Comparison of ENCODE assay signal across 27 cellular contexts in the genomic region with DNA sequence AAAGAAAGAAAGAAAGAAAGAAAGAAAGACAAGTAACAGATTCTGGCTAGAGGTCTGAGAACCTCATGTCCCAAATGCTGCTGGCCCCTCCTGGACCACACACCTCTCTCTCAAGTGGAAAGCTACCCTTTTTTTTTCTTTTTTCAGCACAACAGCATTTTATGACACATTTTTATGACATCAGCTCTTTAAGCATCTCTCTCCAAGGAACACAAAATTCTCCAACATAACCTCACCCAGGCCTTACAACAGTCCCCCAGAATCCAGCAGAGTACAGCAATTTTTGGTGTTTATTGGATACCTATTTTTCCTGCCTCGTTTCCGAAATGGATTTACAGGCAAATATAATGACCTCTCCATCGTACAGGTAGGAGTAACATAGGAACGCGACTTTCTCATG. TPM values are rescaled to one million over a fixed set of nuclear protein-coding genes. Genes with fewer than 3 reads are reported as not detected.
"Had no signal": no experiment of that assay in that cellular context is flagged by ENCODE, and none has a peak within 500 bp of the region (broad histone marks: within the 10 kb centered on the region; RNA-seq: fewer than 3 reads in every experiment).

No MANE protein-coding gene starts in this region.

- H3K27ac ChIP-seq: left ventricle myocardium inferior, neural progenitor cell, neutrophil, parathyroid adenoma, psoas muscle, right lobe of liver, skin epidermis, stomach, testis, tibial artery, upper lobe of right lung had no signal

- H3K9ac ChIP-seq: neural progenitor cell, parathyroid adenoma had no signal

- ATAC-seq: natural killer cell; psoas muscle; right lobe of liver; stimulated activated naive B cell treated with anti-CD40 and anti-IgM and Interleukin-4, amounts not matched to agents 10 μg/mL and 1 μg/mL and 100 μg/mL, for 72 hours; stimulated activated naive CD8-positive, alpha-beta T cell treated with anti-CD3 and anti-CD28 coated beads, Interleukin-15, Interleukin-2, amounts not matched to agents 100 U/mL and 50 U/mL, for 24 hours; upper lobe of right lung had no signal

- H3K9me3 ChIP-seq: left ventricle myocardium inferior, neutrophil, psoas muscle, right lobe of liver, stomach, testis, tibial artery, upper lobe of right lung had no signal

- H3K36me3 ChIP-seq: left ventricle myocardium inferior, neural progenitor cell, neutrophil, right lobe of liver, stomach, tibial artery, upper lobe of right lung had no signal

- H3K4me3 ChIP-seq: left ventricle myocardium inferior, lung, neural progenitor cell, psoas muscle, right lobe of liver, skin epidermis, stomach, testis, tibial artery, upper lobe of right lung had no signal

- DNase-seq: islet precursor cell; left ventricle myocardium inferior; mesendoderm; naive B cell; natural killer cell; nephron progenitor cell; occipital lobe; psoas muscle; right lobe of liver; stimulated activated CD4-positive, alpha-beta T cell treated with anti-CD3 and anti-CD28 coated beads, Interleukin-12 subunit alpha, Interleukin-12 subunit beta, amount 100 ng/mL, for 4 hours; stimulated activated CD4-positive, alpha-beta T cell treated with anti-CD3 and anti-CD28 coated beads, Interleukin-15, amount 100 ng/mL, for 24 hours; stimulated activated CD4-positive, alpha-beta T cell treated with anti-CD3 and anti-CD28 coated beads, Interleukin-2, amount 100 ng/mL, for 24 hours; stimulated activated CD4-positive, alpha-beta T cell treated with anti-CD3 and anti-CD28 coated beads, Interleukin-4, amount 100 ng/mL, for 1 hour; stimulated activated naive B cell treated with anti-CD40 and anti-IgM and Interleukin-4, amounts not matched to agents 10 μg/mL and 1 μg/mL and 100 μg/mL, for 72 hours; stimulated activated naive CD8-positive, alpha-beta T cell treated with anti-CD3 and anti-CD28 coated beads, Interleukin-15, Interleukin-2, amounts not matched to agents 100 U/mL and 50 U/mL, for 24 hours; stomach; testis; tibial artery; trophoblast cell; upper lobe of right lung had no signal

- H3K79me2 ChIP-seq: parathyroid adenoma had no signal

- H3K27me3 ChIP-seq: neutrophil, right lobe of liver, testis, tibial artery had no signal

- H3K4me1 ChIP-seq: left ventricle myocardium inferior, neural progenitor cell, parathyroid adenoma, psoas muscle, right lobe of liver, stomach, testis, upper lobe of right lung had no signal

- H3K4me2 ChIP-seq: neural progenitor cell had no signal

- H2AFZ ChIP-seq: neural progenitor cell, parathyroid adenoma had no signal

RNA-seq across cellular contexts. Expression of gene NTRK3, which starts 11.2 kb away (rescaled TPM):
- total RNA-seq: kidney epithelial cell, natural killer cell, osteocyte had no signal
